ENCODE assay signal across 13 cellular contexts in the genomic region with DNA sequence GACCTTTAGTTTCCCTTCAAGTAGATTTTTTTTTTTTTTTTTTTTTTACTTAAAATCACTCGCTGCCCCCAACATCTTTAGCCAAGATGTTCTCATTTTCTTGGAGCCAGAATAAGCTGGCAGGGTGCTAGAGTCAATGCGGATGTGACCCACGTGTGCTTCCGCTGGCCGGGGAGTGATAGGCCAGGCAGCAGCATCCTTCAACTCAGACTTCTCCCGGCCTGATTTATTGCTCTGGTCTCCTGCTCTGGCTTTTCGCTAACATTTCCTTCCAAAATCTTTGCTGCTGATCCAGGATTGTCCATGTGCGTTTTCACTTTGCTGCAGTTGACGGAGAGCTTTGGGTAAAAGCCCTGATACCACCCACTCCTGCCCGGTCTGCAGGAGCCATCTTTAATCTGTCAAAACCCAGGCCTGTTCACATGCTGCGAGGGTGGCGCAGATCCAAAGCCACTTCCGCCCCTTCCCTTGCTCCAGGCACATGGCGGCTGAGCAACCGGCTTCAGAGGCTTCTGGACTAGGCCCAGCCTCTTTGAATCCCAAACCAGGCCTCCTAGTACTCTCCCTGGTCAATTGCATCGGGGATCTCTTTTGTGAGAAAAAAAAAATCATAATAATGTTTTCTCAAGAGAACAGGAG.
A peak's percentile ranks its signal among the peaks of the same experiment; 100 is the strongest.
DNase-seq lines count a peak whose midpoint lies in the region; ATAC-seq and TF ChIP-seq lines count a peak whose summit lies in the region.
"Had no signal": no experiment of that assay in that cellular context is flagged by ENCODE, and none has a peak within 500 bp of the region (broad histone marks: within the 10 kb centered on the region; RNA-seq: fewer than 3 reads in every experiment).

No MANE protein-coding gene starts in this region.

- intact Hi-C loops in mucosa of descending colon (cut with DNase I, micrococcal nuclease), result no loop called here

- H3K9me3 ChIP-seq in mucosa of descending colon, result no peaks in the 10 kb centered on the region
- H3K9me3 ChIP-seq: uterus had no signal

- H3K36me3 ChIP-seq in mucosa of descending colon (ENCODE audit: low read depth), result no peaks in the 10 kb centered on the region
- H3K36me3 ChIP-seq: uterus had no signal

- TF ChIP-seq CTCF in foreskin keratinocyte (conservative IDR thresholded peaks at IDR 0.05), result no peak
- TF ChIP-seq CTCF in mucosa of descending colon (IDR thresholded peaks at IDR 0.05), result no peak

- DNase-seq in AG08396 (ENCODE audit: low spot score), result peak; percentile 19
- peak; percentile 90 for DNase-seq in RPMI7951 (ENCODE audit: low read depth)
- peak in 1 of 2 donors; percentile 17 for DNase-seq in foreskin keratinocyte
- peak in 2 of 3 donors; percentile 16 to 31 for DNase-seq in mucosa of descending colon
- no peak for DNase-seq in effector CD4-positive, alpha-beta T cell
- DNase-seq in NCI-H2227 (lab: John Stamatoyannopoulos, UW; ENCODE audit: unreplicated experiment), result no peak
- no peak for DNase-seq in SW 1271 (lab: John Stamatoyannopoulos, UW)
- DNase-seq in DMS79 (lab: John Stamatoyannopoulos, UW), result no peak
- DNase-seq: activated naive CD8-positive, alpha-beta T cell treated with anti-CD3 and anti-CD28 coated beads, Interleukin-2, amount 10 ng/mL, durations not matched to agents 7 days and 5 days; DMS 273 treated with DMSO at 0.1 percent for 48 hours; NCI-H2107 had no signal

- peaks cover 17% of the 10 kb centered on the region for H3K27me3 ChIP-seq in foreskin keratinocyte
- H3K27me3 ChIP-seq: uterus had no signal

- H3K4me3 ChIP-seq in mucosa of descending colon, result no peak overlapping the region
- H3K4me3 ChIP-seq: uterus had no signal

- no peaks in the 10 kb centered on the region for H3K4me1 ChIP-seq in foreskin keratinocyte
- H3K4me1 ChIP-seq in mucosa of descending colon (ENCODE audit: low read depth), result no peaks in the 10 kb centered on the region
- H3K4me1 ChIP-seq: uterus had no signal

- H3K27ac ChIP-seq in foreskin keratinocyte, result no peak overlapping the region
- H3K27ac ChIP-seq: HL-60, uterus had no signal

- ATAC-seq in foreskin keratinocyte (peak; percentile 34), mucosa of descending colon (no peak)

Comparison
In these comparisons a context has a peak if more than half of its experiments do, and no peak if none do; other contexts are left out.
1. DNase-seq: peak in AG08396 (single experiment), RPMI7951 (single experiment) and mucosa of descending colon (2 of 3); none in effector CD4-positive, alpha-beta T cell (single experiment), NCI-H2227 (single experiment), SW 1271 (0 of 2) and DMS79 (single experiment).